ENCODE assay signal across 21 cellular contexts in the genomic region with DNA sequence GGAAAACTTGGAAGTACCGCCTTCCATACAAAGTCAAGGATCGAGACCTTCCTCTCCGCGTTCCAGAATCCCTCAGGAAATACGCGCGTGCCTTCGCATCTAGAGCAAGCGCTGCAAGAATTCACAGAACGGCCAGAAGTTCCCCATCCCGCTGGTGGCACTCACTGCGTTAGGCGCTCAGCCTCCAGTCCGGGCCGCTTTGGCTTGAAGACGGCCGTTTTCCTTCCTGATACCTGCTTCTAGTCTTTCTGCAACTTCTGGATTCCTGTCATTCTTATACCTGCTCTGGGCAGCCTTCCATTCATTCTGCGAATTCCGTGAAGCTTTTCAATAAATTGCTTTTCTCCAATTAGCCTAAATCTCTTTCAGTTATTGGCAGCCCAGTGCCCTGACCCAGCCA.
DNase-seq lines count a peak whose midpoint lies in the region; ATAC-seq and TF ChIP-seq lines count a peak whose summit lies in the region.
"Had no signal": no experiment of that assay in that cellular context is flagged by ENCODE, and none has a peak within 500 bp of the region (broad histone marks: within the 10 kb centered on the region; RNA-seq: fewer than 3 reads in every experiment).

No MANE protein-coding gene starts in this region.

- CTCF ChIA-PET in IMR-90 (lab: Yijun Ruan, JAX): interaction anchor here (1.1 kb wide), 1 partner anchor 13 kb away, joined by 3 read pairs; no protein-coding TSS in a partner anchor

- peaks cover 1% of the 10 kb centered on the region for H3K27me3 Mint-ChIP-seq in GM23338 (ENCODE audit: insufficient read depth, low read depth, poor library complexity)
- H3K27me3 Mint-ChIP-seq: CD4-positive, alpha-beta memory T cell; CD4-positive, CD25-positive, alpha-beta regulatory T cell; CD8-positive, alpha-beta memory T cell had no signal

- BruUV-seq in IMR-90 (replicated peaks; lab: Mats Ljungman, UMichigan): no TSS peak

- H3K27me3 ChIP-seq in GM23338 (ENCODE audit: insufficient read depth) (no peaks in the 10 kb centered on the region), IMR-90 (ENCODE audit: control insufficient read depth, insufficient read depth, low read length) (no peaks in the 10 kb centered on the region), esophagus muscularis mucosa (no peaks in the 10 kb centered on the region), mesenchymal stem cell (ENCODE audit: control insufficient read depth in 1 of 2, insufficient read depth in 1 of 2, low read length in 2 of 2) (peaks cover 0 to 4% of the 10 kb centered on the region in 2 experiments), brain microvascular endothelial cell (replicated peaks) (no peaks in the 10 kb centered on the region)
- H3K27me3 ChIP-seq: BE2C, BLaER1 had no signal

- H4K91ac ChIP-seq in IMR-90 (ENCODE audit: insufficient read depth, low read depth, low read length) (no peak overlapping the region), mesenchymal stem cell (ENCODE audit: low read length) (no peak overlapping the region)

- POLR2A ChIA-PET in IMR-90 (lab: Charles Lee; ENCODE audit: unreplicated experiment): interaction anchor here (0.6 kb wide), 1 partner anchor 10 kb away, joined by 3 read pairs; no protein-coding TSS in a partner anchor

- 0 out of 2 replicates have a peak overlapping the region, but pooled peaks have one; percentile 18 for H2AK5ac ChIP-seq in IMR-90 (ENCODE audit: low read depth, low read length)
- H2AK5ac ChIP-seq in mesenchymal stem cell (ENCODE audit: low read length, severe bottlenecking): no peak overlapping the region

- H3K4me2 ChIP-seq in GM23338 (no peak overlapping the region), IMR-90 (ENCODE audit: low read depth, low read length) (no peak overlapping the region), mesenchymal stem cell (ENCODE audit: low read length, poor library complexity, severe bottlenecking) (no peak overlapping the region)
- H3K4me2 ChIP-seq: BLaER1 had no signal

- peaks cover 6% of the 10 kb centered on the region; the same call in 2 of the 3 replicates for H3K4me1 Mint-ChIP-seq in GM23338
- H3K4me1 Mint-ChIP-seq: CD14-positive monocyte; CD4-positive, alpha-beta memory T cell; CD4-positive, CD25-positive, alpha-beta regulatory T cell; CD8-positive, alpha-beta memory T cell had no signal

- peak overlapping the region in 1 of 2 experiments; percentile 27 for H2BK12ac ChIP-seq in mesenchymal stem cell (ENCODE audit: low read length in 2 of 2)

- no peak overlapping the region for H3K4me3 Mint-ChIP-seq in GM23338
- H3K4me3 Mint-ChIP-seq: CD14-positive monocyte; CD4-positive, alpha-beta memory T cell; CD4-positive, CD25-positive, alpha-beta regulatory T cell; CD8-positive, alpha-beta memory T cell had no signal

- H4K20me1 ChIP-seq in GM23338 (replicated peaks; ENCODE audit: insufficient read depth) (no peaks in the 10 kb centered on the region), IMR-90 (ENCODE audit: insufficient read depth, low read length) (no peaks in the 10 kb centered on the region)
- H4K20me1 ChIP-seq: BLaER1 had no signal

- H3K9ac ChIP-seq in IMR-90 (ENCODE audit: low read depth, low read length) (no peak overlapping the region), mesenchymal stem cell (ENCODE audit: low read length) (no peak overlapping the region)
- H3K9ac ChIP-seq: BLaER1 had no signal

- ATAC-seq in GM23338 (no peak), IMR-90 (ENCODE audit: low read depth) (no peak), GM18870 (IDR thresholded peaks at IDR 0.05; ENCODE audit: unreplicated experiment) (no peak)

- H3K79me1 ChIP-seq in IMR-90 (ENCODE audit: low read depth in 1 of 2, low read length in 2 of 2): no peaks in the 10 kb centered on the region
- H3K79me1 ChIP-seq in mesenchymal stem cell (replicated peaks; ENCODE audit: low read length, poor library complexity, severe bottlenecking): no peaks in the 10 kb centered on the region

- H3K4me3 ChIP-seq in GM23338: no peak overlapping the region
- H3K4me3 ChIP-seq in IMR-90 (ENCODE audit: insufficient read depth, low read depth, low read length): no peak overlapping the region
- no peak overlapping the region for H3K4me3 ChIP-seq in esophagus muscularis mucosa
- no peak overlapping the region for H3K4me3 ChIP-seq in mesenchymal stem cell (ENCODE audit: insufficient read depth in 1 of 2, low read depth in 1 of 2, low read length in 2 of 2)
- no peak overlapping the region for H3K4me3 ChIP-seq in brain microvascular endothelial cell (ENCODE audit: low read depth, low read length)
- H3K4me3 ChIP-seq: BLaER1 had no signal

- H3K9me3 ChIP-seq in IMR-90 (ENCODE audit: control insufficient read depth, insufficient read depth, low read length) (no peaks in the 10 kb centered on the region), esophagus muscularis mucosa (no peaks in the 10 kb centered on the region), mesenchymal stem cell (ENCODE audit: control insufficient read depth, low read length) (peaks cover 2% of the 10 kb centered on the region)
- H3K9me3 ChIP-seq: BE2C, BLaER1, Caco-2 had no signal

- H2AK9ac ChIP-seq in IMR-90 (replicated peaks; ENCODE audit: low read depth, low read length, poor library complexity): no peak overlapping the region

- H3K9me3 Mint-ChIP-seq in GM23338: no peaks in the 10 kb centered on the region

- TF ChIP-seq RAD21 in IMR-90 (IDR thresholded peaks at IDR 0.05; ENCODE audit: low read length): no peak

- H4K8ac ChIP-seq in IMR-90 (ENCODE audit: low read depth in 2 of 2, low read length in 2 of 2): no peak overlapping the region
- H4K8ac ChIP-seq in mesenchymal stem cell (ENCODE audit: low read length): no peak overlapping the region

- 99% methylated on average over 8 of the region's 19 CpGs; no CpG with 5 or more reads in 1 of the 2 experiments for WGBS in IMR-90 (ENCODE audit: extremely low coverage in 2 of 2, insufficient read length in 1 of 2), 2 experiments
- WGBS in esophagus muscularis mucosa: 95% methylated on average over 18 of the region's 19 CpGs
- 93% methylated on average over 18 of the region's 19 CpGs for WGBS in mesenchymal stem cell

- no peaks in the 10 kb centered on the region for H3K9me1 ChIP-seq in IMR-90 (ENCODE audit: insufficient read depth, low read length)

- H3K23ac ChIP-seq in IMR-90 (ENCODE audit: low read depth, low read length): no peak overlapping the region
- H3K23ac ChIP-seq in mesenchymal stem cell (ENCODE audit: low read length in 2 of 2): no peak overlapping the region

- no peak overlapping the region for H3K4ac ChIP-seq in IMR-90 (ENCODE audit: low read depth, low read length)
- no peak overlapping the region for H3K4ac ChIP-seq in mesenchymal stem cell (ENCODE audit: low read depth in 1 of 2, low read length in 2 of 2)

- H3K27ac ChIP-seq in GM23338 (ENCODE audit: low read depth) (no peak overlapping the region), IMR-90 (ENCODE audit: insufficient read depth, low read length) (no peak overlapping the region), esophagus muscularis mucosa (replicated peaks in 1 of 4) (no peak overlapping the region), mesenchymal stem cell (ENCODE audit: low read length, poor library complexity, severe bottlenecking) (no peak overlapping the region), brain microvascular endothelial cell (no peak overlapping the region)
- H3K27ac ChIP-seq: BLaER1 had no signal

- H2AFZ ChIP-seq in GM23338: 0 out of 2 replicates have a peak overlapping the region, but pooled peaks have one; percentile 63
- no peak overlapping the region for H2AFZ ChIP-seq in IMR-90 (replicated peaks; ENCODE audit: low read length, poor library complexity)
- no peak overlapping the region for H2AFZ ChIP-seq in mesenchymal stem cell (ENCODE audit: low read depth, low read length)

- H3K56ac ChIP-seq in IMR-90 (ENCODE audit: extremely low read depth, insufficient read depth, low read length): no peak overlapping the region

- H3K36me3 Mint-ChIP-seq in GM23338 (ENCODE audit: low read depth): no peaks in the 10 kb centered on the region
- H3K36me3 Mint-ChIP-seq: CD14-positive monocyte; CD4-positive, alpha-beta memory T cell; CD4-positive, CD25-positive, alpha-beta regulatory T cell; CD8-positive, alpha-beta memory T cell had no signal

- no peak for TF ChIP-seq CTCF in GM23338 (conservative IDR thresholded peaks at IDR 0.05; ENCODE audit: low read depth in 2 of 2)
- no peak for TF ChIP-seq CTCF in IMR-90 (conservative IDR thresholded peaks at IDR 0.05; ENCODE audit: low read depth, low read length)
- TF ChIP-seq CTCF in esophagus muscularis mucosa (IDR thresholded peaks at IDR 0.05): no peak
- no peak for TF ChIP-seq CTCF in brain microvascular endothelial cell (IDR thresholded peaks at IDR 0.05; ENCODE audit: low read depth, low read length, missing control alignments)

- H3F3A ChIP-seq in GM23338 (replicated peaks; ENCODE audit: low read depth): no peaks in the 10 kb centered on the region

- TF ChIP-seq EP300 in esophagus muscularis mucosa (IDR thresholded peaks at IDR 0.05): no peak

- H2BK20ac ChIP-seq in IMR-90 (ENCODE audit: low read depth, low read length): no peak overlapping the region

- no peaks in the 10 kb centered on the region; the same call in 1 of the 2 replicates for H3K9me2 ChIP-seq in GM23338 (ENCODE audit: insufficient read depth)

- H4K5ac ChIP-seq in IMR-90 (ENCODE audit: low read depth, low read length): no peak overlapping the region

- H3K18ac ChIP-seq in IMR-90 (ENCODE audit: low read depth, low read length) (no peak overlapping the region), mesenchymal stem cell (ENCODE audit: low read depth in 1 of 2, low read length in 2 of 2) (no peak overlapping the region)

- no peak overlapping the region for H3K27ac Mint-ChIP-seq in GM23338
- H3K27ac Mint-ChIP-seq: CD4-positive, alpha-beta memory T cell; CD4-positive, CD25-positive, alpha-beta regulatory T cell; CD8-positive, alpha-beta memory T cell had no signal

- no peaks in the 10 kb centered on the region for H3K36me3 ChIP-seq in GM23338 (ENCODE audit: insufficient read depth)
- no peaks in the 10 kb centered on the region for H3K36me3 ChIP-seq in IMR-90 (ENCODE audit: control insufficient read depth, insufficient read depth, low read length)
- no peaks in the 10 kb centered on the region for H3K36me3 ChIP-seq in esophagus muscularis mucosa
- H3K36me3 ChIP-seq in mesenchymal stem cell (ENCODE audit: control insufficient read depth in 1 of 2, insufficient read depth in 2 of 2, low read depth in 1 of 2, low read length in 2 of 2): no peaks in the 10 kb centered on the region
- no peaks in the 10 kb centered on the region for H3K36me3 ChIP-seq in brain microvascular endothelial cell (replicated peaks)
- H3K36me3 ChIP-seq: BE2C, BLaER1 had no signal

- H2BK15ac ChIP-seq in IMR-90 (ENCODE audit: low read depth, low read length): no peak overlapping the region
- peak overlapping the region; percentile 40 for H2BK15ac ChIP-seq in mesenchymal stem cell (ENCODE audit: low read depth, poor library complexity, severe bottlenecking)

- no peak overlapping the region for H3K14ac ChIP-seq in IMR-90 (replicated peaks; ENCODE audit: low read depth, low read length)
- no peak overlapping the region for H3K14ac ChIP-seq in mesenchymal stem cell (ENCODE audit: low read length in 2 of 2)

- intact Hi-C loops in IMR-90 (cut with micrococcal nuclease) (no loop called here), esophagus muscularis mucosa (cut with DNase I) (no loop called here)

- H2BK5ac ChIP-seq in IMR-90 (ENCODE audit: low read depth, low read length, poor library complexity, severe bottlenecking) (no peak overlapping the region), mesenchymal stem cell (ENCODE audit: low read depth, low read length, poor library complexity, severe bottlenecking) (no peak overlapping the region)

- TF ChIP-seq POLR2A in IMR-90 (IDR thresholded peaks at IDR 0.05; ENCODE audit: low read depth, low read length): no peak
- no peak for TF ChIP-seq POLR2A in esophagus muscularis mucosa (IDR thresholded peaks at IDR 0.05; ENCODE audit: low read depth)

- H2BK120ac ChIP-seq in IMR-90 (ENCODE audit: low read depth, low read length) (no peak overlapping the region), mesenchymal stem cell (ENCODE audit: low read depth, low read length) (no peak overlapping the region)

- H3K4me1 ChIP-seq in GM23338 (ENCODE audit: insufficient read depth): no peaks in the 10 kb centered on the region
- H3K4me1 ChIP-seq in IMR-90 (ENCODE audit: control insufficient read depth, insufficient read depth, low read length): peaks cover 2% of the 10 kb centered on the region; the same call in 1 of the 2 replicates
- no peaks in the 10 kb centered on the region for H3K4me1 ChIP-seq in esophagus muscularis mucosa
- H3K4me1 ChIP-seq in mesenchymal stem cell (ENCODE audit: control insufficient read depth, insufficient read depth, low read depth, low read length): peaks cover 2% of the 10 kb centered on the region
- H3K4me1 ChIP-seq: BE2C, Caco-2 had no signal

- no peaks in the 10 kb centered on the region for H3K79me2 ChIP-seq in GM23338 (replicated peaks; ENCODE audit: insufficient read depth)

- dilution Hi-C loops in IMR-90 (cut with HindIII; ENCODE audit: low sequenced_read_pairs, unreplicated experiment): no loop called here

- DNase-seq in GM23338 (ENCODE audit: low spot score): no peak
- DNase-seq in IMR-90: no peak
- peak; percentile 80 for DNase-seq in esophagus muscularis mucosa (ENCODE audit: extremely low spot score)
- no peak for DNase-seq in mesenchymal stem cell
- DNase-seq in activated CD4-positive, CD25-positive, alpha-beta regulatory T cell (lab: John Stamatoyannopoulos, UW): no peak
- no peak for DNase-seq in brain microvascular endothelial cell
- no peak for DNase-seq in COLO829 (ENCODE audit: low spot score)
- DNase-seq: 8988T; ACHN; BE2C; C1 segment of cervical spinal cord; Caco-2; Calu3; CD4-positive, alpha-beta memory T cell; CD4-positive, CD25-positive, alpha-beta regulatory T cell; CD8-positive, alpha-beta memory T cell; DMS79 treated with DMSO at 0.1 percent for 48 hours; GF-D8 had no signal

- in situ Hi-C loops in IMR-90 (cut with MboI; ENCODE audit: low sequenced_read_pairs): no loop called here
- in situ Hi-C loops in brain microvascular endothelial cell (cut with HindIII; ENCODE audit: low pct_ligation_motif_present, low sequenced_read_pairs): no loop called here
